In genomic region chr1:209756608-209757445, GRCh38 we compare ENCODE assay signal across 9 cellular contexts. TPM values are rescaled to one million over a fixed set of nuclear protein-coding genes. Genes with fewer than 3 reads are reported as not detected.
DNase-seq lines count a peak whose midpoint lies in the region; ATAC-seq and TF ChIP-seq lines count a peak whose summit lies in the region.
"Had no signal": no experiment of that assay in that cellular context is flagged by ENCODE, and none has a peak within 500 bp of the region (broad histone marks: within the 10 kb centered on the region; RNA-seq: fewer than 3 reads in every experiment).

No MANE protein-coding gene starts in this region.

- no peak overlapping the region for H3K4me2 ChIP-seq in H9 (ENCODE audit: insufficient read depth, insufficient read length, low read length)

- H3K27ac Mint-ChIP-seq in H9, result peak overlapping the region in 1 of 3 experiments; percentile 71; a peak in 1 of 7 replicates

- no peak overlapping the region for H2BK12ac ChIP-seq in H9 (ENCODE audit: insufficient read length, low read depth, low read length)

- H2AK5ac ChIP-seq in H9 (ENCODE audit: insufficient read length, low read length), result no peak overlapping the region

- H3K4me1 Mint-ChIP-seq in H9, result no peaks in the 10 kb centered on the region

- H2BK5ac ChIP-seq in H9 (ENCODE audit: insufficient read length, low read length), result no peak overlapping the region

- H3K18ac ChIP-seq in H9 (ENCODE audit: insufficient read length, low read depth, low read length), result no peak overlapping the region

- H3T11ph ChIP-seq in H9 (ENCODE audit: low read length), result no peak overlapping the region

- no peaks in the 10 kb centered on the region for H3K79me2 ChIP-seq in H9 (ENCODE audit: insufficient read depth, low read length)

- H3K36me3 ChIP-seq in thoracic aorta, result no peaks in the 10 kb centered on the region

- H4K5ac ChIP-seq in H9 (ENCODE audit: insufficient read length, low read depth, low read length), result no peak overlapping the region

- H2BK20ac ChIP-seq in H9 (ENCODE audit: low read depth, low read length, poor library complexity, severe bottlenecking), result no peak overlapping the region

- no peak overlapping the region for H2BK120ac ChIP-seq in H9 (ENCODE audit: low read depth, low read length, poor library complexity, severe bottlenecking)

- H3K4me3 Mint-ChIP-seq in H9, result no peak overlapping the region

- H3K4ac ChIP-seq in H9 (ENCODE audit: low read depth, low read length), result no peak overlapping the region

- no peak overlapping the region for H3K23ac ChIP-seq in H9 (ENCODE audit: insufficient read length, low read depth, low read length)

- H3K4me1 ChIP-seq in foreskin keratinocyte (no peaks in the 10 kb centered on the region), thoracic aorta (ENCODE audit: control insufficient read depth in 1 of 2, low read depth in 2 of 2) (no peaks in the 10 kb centered on the region), H9 (ENCODE audit: insufficient read depth, low read length) (no peaks in the 10 kb centered on the region)

- H3K56ac ChIP-seq in H9 (ENCODE audit: insufficient read length, low read depth, low read length), result no peak overlapping the region

- H3K9me3 ChIP-seq in thoracic aorta (no peaks in the 10 kb centered on the region), H9 (ENCODE audit: control insufficient read depth, low read depth, low read length) (no peaks in the 10 kb centered on the region)

- no peak overlapping the region for H3K27ac ChIP-seq in foreskin keratinocyte
- H3K27ac ChIP-seq in thoracic aorta, result no peak overlapping the region
- no peak overlapping the region for H3K27ac ChIP-seq in H9 (ENCODE audit: insufficient read length, low read depth, low read length)

- ATAC-seq in GM18907 (IDR thresholded peaks at IDR 0.05; ENCODE audit: unreplicated experiment) (peak; percentile 38), HG02885 (IDR thresholded peaks at IDR 0.05; ENCODE audit: poor library complexity, unreplicated experiment) (peak; percentile 32), foreskin keratinocyte (peak; percentile 1), thoracic aorta (ENCODE audit: insufficient number of reproducible peaks, low FRiP score, low read depth) (no peak)

- H4K8ac ChIP-seq in H9 (replicated peaks; ENCODE audit: insufficient read length, low read depth, low read length), result no peak overlapping the region

- no peak overlapping the region for H3K9ac ChIP-seq in H9 (ENCODE audit: extremely low read depth, insufficient read length, low read length)

- H3K27me3 Mint-ChIP-seq in H9 (ENCODE audit: low read depth), result peaks cover 37% of the 10 kb centered on the region

- WGBS in H9 (ENCODE audit: extremely low coverage, insufficient read length, low lambda C conversion rate), result no CpG with 5 or more reads among the region's 5 CpGs

- H2AFZ ChIP-seq in H9 (ENCODE audit: low read length), result no peak overlapping the region

- no peaks in the 10 kb centered on the region for H3K9me3 Mint-ChIP-seq in H9

- H3K14ac ChIP-seq in H9 (ENCODE audit: insufficient read depth, low read length), result no peak overlapping the region

- TF ChIP-seq CTCF in foreskin keratinocyte (conservative IDR thresholded peaks at IDR 0.05) (no peak), thoracic aorta (IDR thresholded peaks at IDR 0.05) (no peak), H9 (conservative IDR thresholded peaks at IDR 0.05) (no peak)

- H3K79me1 ChIP-seq in H9 (ENCODE audit: insufficient read depth, low read depth, low read length, poor library complexity, severe bottlenecking), result no peaks in the 10 kb centered on the region

- no peak overlapping the region for H4K91ac ChIP-seq in H9 (ENCODE audit: insufficient read length, low read depth, low read length)

- H3K4me3 ChIP-seq in thoracic aorta, result peak overlapping the region; percentile 47

- H2BK15ac ChIP-seq in H9 (ENCODE audit: low read depth, low read length), result no peak overlapping the region

- no peaks in the 10 kb centered on the region for H4K20me1 ChIP-seq in H9 (ENCODE audit: control insufficient read depth, insufficient read depth, insufficient read length)

- H3K27me3 ChIP-seq in foreskin keratinocyte (no peaks in the 10 kb centered on the region), thoracic aorta (replicated peaks; ENCODE audit: insufficient read depth) (no peaks in the 10 kb centered on the region), H9 (ENCODE audit: insufficient read depth, low read length) (no peaks in the 10 kb centered on the region)

- H3K23me2 ChIP-seq in H9 (ENCODE audit: insufficient read length, low read depth, low read length, poor library complexity, severe bottlenecking), result no peaks in the 10 kb centered on the region

- DNase-seq in T-helper 22 cell (ENCODE audit: low read depth) (peak; percentile 17), foreskin keratinocyte (no peak), thoracic aorta (ENCODE audit: low spot score) (no peak), mucosa of gallbladder (ENCODE audit: low spot score) (no peak), SHP77 (lab: John Stamatoyannopoulos, UW) (no peak), H9 (no peak)

- no peaks in the 10 kb centered on the region for H3K36me3 Mint-ChIP-seq in H9 (ENCODE audit: insufficient read depth in 1 of 3, low read depth in 3 of 3)

RNA-seq across cellular contexts. Expression of gene TRAF3IP3, which starts 1.0 kb away (rescaled TPM):
- total RNA-seq in foreskin keratinocyte, result not detected in 2 replicates
- 0.01 TPM in 1 of 2 replicates, not detected in the other for polyA plus RNA-seq in foreskin keratinocyte
- total RNA-seq in thoracic aorta, result 10 to 100 TPM in 1 of 2 donors, 1 to 10 TPM in 1; 3.3 to 12.3 TPM
- total RNA-seq in mucosa of gallbladder, result 8.9 TPM
- not detected in 2 replicates for total RNA-seq in H9 (2021)
- total RNA-seq: dermis microvascular lymphatic vessel endothelial cell had no signal

RNA-seq across cellular contexts. Expression of gene C1orf74, which starts 27.5 kb away (rescaled TPM):
- total RNA-seq in foreskin keratinocyte (11.0 and 12.3 TPM in 2 replicates), thoracic aorta (1 to 10 TPM; 1.5 to 1.6 TPM), mucosa of gallbladder (1.8 TPM), H9 (2021) (2.1 and 2.4 TPM in 2 replicates)
- 5.7 and 6.1 TPM in 2 replicates for polyA plus RNA-seq in foreskin keratinocyte

RNA-seq across cellular contexts. Expression of gene IRF6, which starts 49.1 kb away (rescaled TPM):
- total RNA-seq in foreskin keratinocyte (160 and 194 TPM in 2 replicates), thoracic aorta (1 to 10 TPM; 3.9 to 4.1 TPM), mucosa of gallbladder (104 TPM), H9 (2021) (7.1 and 8.9 TPM in 2 replicates)
- polyA plus RNA-seq in foreskin keratinocyte, result 70.3 and 93.1 TPM in 2 replicates

RNA-seq across cellular contexts. Expression of gene HSD11B1, which starts 52.2 kb away (rescaled TPM):
- total RNA-seq in foreskin keratinocyte, result 0.56 and 0.61 TPM in 2 replicates
- polyA plus RNA-seq in foreskin keratinocyte, result 0.29 and 0.54 TPM in 2 replicates
- 10 to 100 TPM; 15.7 to 24.4 TPM for total RNA-seq in thoracic aorta
- 5.7 TPM for total RNA-seq in mucosa of gallbladder
- not detected in 2 replicates for total RNA-seq in H9 (2021)
- total RNA-seq: dermis microvascular lymphatic vessel endothelial cell had no signal

Comparison
In these comparisons a context has a peak if more than half of its experiments do, and no peak if none do; other contexts are left out.
1. RNA of gene IRF6, which starts 49.1 kb away (total RNA-seq): 160 to 194 TPM in foreskin keratinocyte and 104 TPM in mucosa of gallbladder (single experiment); 7.1 to 8.9 TPM in H9 and 3.9 to 4.1 TPM in thoracic aorta; every median in the first group is over 10 times any median in the second.